In the genomic region with DNA sequence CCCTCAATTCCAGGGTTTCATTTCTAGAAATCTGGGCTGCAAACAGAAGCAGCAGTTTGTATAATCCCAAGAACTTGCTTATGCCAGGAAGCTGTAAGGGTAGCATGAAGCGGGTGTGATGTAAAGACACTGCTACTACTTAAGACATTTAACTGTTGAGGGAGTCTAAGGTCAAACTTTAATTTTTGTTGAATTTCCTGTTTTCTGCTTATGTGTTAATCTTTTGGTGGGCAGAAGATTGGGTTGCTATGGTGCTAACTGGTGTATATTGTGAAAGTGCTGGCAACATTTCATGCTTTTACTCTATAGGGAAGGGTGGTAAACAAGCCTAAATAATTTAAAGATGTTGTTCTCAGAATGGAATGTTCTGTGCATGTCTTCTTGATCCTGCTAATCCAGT, we compare ENCODE assay signal across 10 cellular contexts. TPM values are rescaled to one million over a fixed set of nuclear protein-coding genes. Genes with fewer than 3 reads are reported as not detected.
A peak's percentile ranks its signal among the peaks of the same experiment; 100 is the strongest.
DNase-seq lines count a peak whose midpoint lies in the region; ATAC-seq and TF ChIP-seq lines count a peak whose summit lies in the region.
"Had no signal": no experiment of that assay in that cellular context is flagged by ENCODE, and none has a peak within 500 bp of the region (broad histone marks: within the 10 kb centered on the region; RNA-seq: fewer than 3 reads in every experiment).

No MANE protein-coding gene starts in this region.

- no TSS peak for BruUV-seq in Calu3 (replicated peaks; lab: Mats Ljungman, UMichigan)

- intact Hi-C loops in ascending aorta (cut with DNase I), result loop anchor here (5.0 kb wide), 2 partner anchors 229 to 479 kb away; a partner anchor contains a TSS
- intact Hi-C loops in Calu3 (cut with micrococcal nuclease; ENCODE audit: unreplicated experiment), result no loop called here

- H3K4me1 ChIP-seq in ascending aorta (peaks cover 0 to 9% of the 10 kb centered on the region in 2 donors), muscle layer of duodenum (ENCODE audit: control insufficient read depth in 1 of 2, insufficient read depth in 2 of 2, low read length in 2 of 2) (peaks cover 16 to 31% of the 10 kb centered on the region in 2 donors)

- H3K4me3 ChIP-seq in ascending aorta (peak overlapping the region; percentile 90 to 93), muscle layer of duodenum (ENCODE audit: low read depth in 1 of 2, low read length in 2 of 2) (peak overlapping the region; percentile 75 to 85)

- H3K27me3 Mint-ChIP-seq in stimulated activated naive CD8-positive, alpha-beta T cell treated with anti-CD3 and anti-CD28 coated beads, Interleukin-15, Interleukin-2, amounts not matched to agents 100 ng/mL and 50 ng/mL, for 24 hours, result no peaks in the 10 kb centered on the region
- H3K27me3 Mint-ChIP-seq in Calu3 (ENCODE audit: unreplicated experiment), result peaks cover 9% of the 10 kb centered on the region

- H3K36me3 ChIP-seq in ascending aorta (no peaks in the 10 kb centered on the region), muscle layer of duodenum (ENCODE audit: control insufficient read depth in 1 of 2, insufficient read depth in 2 of 2, low read length in 2 of 2) (no peaks in the 10 kb centered on the region)

- TF ChIP-seq CTCF in ascending aorta (IDR thresholded peaks at IDR 0.05) (no peak), Calu3 (IDR thresholded peaks at IDR 0.05; ENCODE audit: unreplicated experiment) (no peak)

- CTCF ChIA-PET in Calu3 (lab: Charles Lee), result no interaction called here

- H3K9me3 ChIP-seq in ascending aorta (no peaks in the 10 kb centered on the region), muscle layer of duodenum (ENCODE audit: control insufficient read depth in 1 of 2, low read length in 2 of 2) (no peaks in the 10 kb centered on the region)
- H3K9me3 ChIP-seq: Caco-2 had no signal

- H3K27ac Mint-ChIP-seq in stimulated activated naive CD8-positive, alpha-beta T cell treated with anti-CD3 and anti-CD28 coated beads, Interleukin-15, Interleukin-2, amounts not matched to agents 100 ng/mL and 50 ng/mL, for 24 hours, result no peak overlapping the region
- H3K27ac Mint-ChIP-seq in Calu3 (ENCODE audit: unreplicated experiment), result no peak overlapping the region

- H3K36me3 Mint-ChIP-seq in stimulated activated naive CD8-positive, alpha-beta T cell treated with anti-CD3 and anti-CD28 coated beads, Interleukin-15, Interleukin-2, amounts not matched to agents 100 ng/mL and 50 ng/mL, for 24 hours (ENCODE audit: low read depth), result no peaks in the 10 kb centered on the region
- peaks cover 27% of the 10 kb centered on the region for H3K36me3 Mint-ChIP-seq in Calu3 (ENCODE audit: insufficient read depth, unreplicated experiment)

- DNase-seq in stimulated activated naive CD8-positive, alpha-beta T cell treated with anti-CD3 and anti-CD28 coated beads, Interleukin-15, Interleukin-2, amounts not matched to agents 100 U/mL and 50 U/mL, for 24 hours, result no peak
- DNase-seq in ascending aorta (ENCODE audit: low spot score in 2 of 2) (no peak), occipital lobe (lab: John Stamatoyannopoulos, UW) (no peak), Calu3 (no peak)
- no peak for DNase-seq in stimulated activated CD4-positive, alpha-beta T cell treated with anti-CD3 and anti-CD28 coated beads, Interleukin-15, amount 100 ng/mL, for 24 hours
- DNase-seq: Caco-2, NCI-H2171 had no signal

- no peak for ATAC-seq in stimulated activated naive CD8-positive, alpha-beta T cell treated with anti-CD3 and anti-CD28 coated beads, Interleukin-15, Interleukin-2, amounts not matched to agents 100 U/mL and 50 U/mL, for 24 hours
- ATAC-seq in HG03196 (IDR thresholded peaks at IDR 0.05; ENCODE audit: unreplicated experiment), result no peak

- peak overlapping the region; percentile 85 for H3K4me3 Mint-ChIP-seq in stimulated activated naive CD8-positive, alpha-beta T cell treated with anti-CD3 and anti-CD28 coated beads, Interleukin-15, Interleukin-2, amounts not matched to agents 100 ng/mL and 50 ng/mL, for 24 hours
- H3K4me3 Mint-ChIP-seq in Calu3 (ENCODE audit: low read depth, unreplicated experiment), result no peak overlapping the region

- H3K4me1 Mint-ChIP-seq in stimulated activated naive CD8-positive, alpha-beta T cell treated with anti-CD3 and anti-CD28 coated beads, Interleukin-15, Interleukin-2, amounts not matched to agents 100 ng/mL and 50 ng/mL, for 24 hours (ENCODE audit: low read depth), result peaks cover 71% of the 10 kb centered on the region
- H3K4me1 Mint-ChIP-seq in Calu3 (ENCODE audit: low read depth, unreplicated experiment), result peaks cover 37% of the 10 kb centered on the region

- H3K9me3 Mint-ChIP-seq in stimulated activated naive CD8-positive, alpha-beta T cell treated with anti-CD3 and anti-CD28 coated beads, Interleukin-15, Interleukin-2, amounts not matched to agents 100 ng/mL and 50 ng/mL, for 24 hours, result no peaks in the 10 kb centered on the region
- H3K9me3 Mint-ChIP-seq in Calu3 (ENCODE audit: low read depth, unreplicated experiment), result no peaks in the 10 kb centered on the region

- no peak overlapping the region for H3K27ac ChIP-seq in ascending aorta
- H3K27ac ChIP-seq in muscle layer of duodenum (ENCODE audit: low read length), result no peak overlapping the region

- H3K27me3 ChIP-seq in ascending aorta (no peaks in the 10 kb centered on the region), muscle layer of duodenum (ENCODE audit: low read depth, low read length) (no peaks in the 10 kb centered on the region)

RNA-seq across cellular contexts. Expression of a gene that starts 2.7 kb away (rescaled TPM):
- 19.3 TPM for total RNA-seq in ascending aorta
- 148 TPM for total RNA-seq in occipital lobe
- total RNA-seq in Calu3 (2022), result 13.2 and 14.8 TPM in 2 replicates
